Comparison of ENCODE assay signal across 23 cellular contexts in the genomic region with DNA sequence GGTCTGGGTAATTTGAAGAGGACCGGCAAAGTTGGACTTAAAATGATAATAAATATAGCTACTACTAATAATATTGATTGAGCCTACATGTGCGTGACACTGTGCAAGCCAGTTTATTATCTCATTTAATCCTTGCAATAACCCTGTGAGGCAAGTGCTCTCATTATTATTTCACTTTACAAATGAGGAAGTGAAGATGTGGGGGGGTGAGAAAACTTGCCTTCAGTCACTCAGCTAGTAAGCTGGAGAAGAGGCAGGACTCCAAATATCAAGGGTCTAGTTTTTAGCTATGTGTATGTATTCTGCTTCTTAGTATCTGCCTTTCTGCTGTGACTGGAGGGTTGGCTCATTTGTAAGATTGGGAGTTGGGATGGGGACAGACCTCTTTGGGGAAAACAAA. TPM values are rescaled to one million over a fixed set of nuclear protein-coding genes. Genes with fewer than 3 reads are reported as not detected.
"Had no signal": no experiment of that assay in that cellular context is flagged by ENCODE, and none has a peak within 500 bp of the region (broad histone marks: within the 10 kb centered on the region; RNA-seq: fewer than 3 reads in every experiment).

No MANE protein-coding gene starts in this region.

- H3K27ac Mint-ChIP-seq: activated CD4-positive, alpha-beta memory T cell treated with anti-CD3 and anti-CD28 coated beads, Interleukin-2, amount 10 ng/mL, durations not matched to agents 7 days and 5 days; activated CD4-positive, alpha-beta T cell treated with anti-CD3 and anti-CD28 coated beads for 36 hours; activated naive CD4-positive, alpha-beta T cell treated with anti-CD3 and anti-CD28 coated beads, Interleukin-2, amount 10 ng/mL, durations not matched to agents 7 days and 5 days; activated naive CD8-positive, alpha-beta T cell treated with anti-CD3 and anti-CD28 coated beads for 36 hours; activated T-cell treated with anti-CD3 and anti-CD28 coated beads, Interleukin-2, amount 50 U/mL, for 72 hours; activated T-helper 2 cell treated with anti-CD3 and anti-CD28 coated beads, Interferon-gamma antibody, Interleukin-2, Interleukin-4, amounts not matched to agents 10 μg/mL and 5 μg/mL and 100 μg/mL, durations not matched to agents 14 hours and 24 hours and 36 hours had no signal

- H3K27ac ChIP-seq: brain microvascular endothelial cell, cardiac muscle cell, WERI-Rb-1 had no signal

- H3K36me3 ChIP-seq: brain microvascular endothelial cell, cardiac muscle cell, WERI-Rb-1 had no signal

- H3K4me1 Mint-ChIP-seq: activated CD4-positive, alpha-beta memory T cell treated with anti-CD3 and anti-CD28 coated beads, Interleukin-2, amount 10 ng/mL, durations not matched to agents 7 days and 5 days; activated CD4-positive, alpha-beta T cell treated with anti-CD3 and anti-CD28 coated beads for 36 hours; activated naive CD4-positive, alpha-beta T cell treated with anti-CD3 and anti-CD28 coated beads, Interleukin-2, amount 10 ng/mL, durations not matched to agents 7 days and 5 days; activated naive CD8-positive, alpha-beta T cell treated with anti-CD3 and anti-CD28 coated beads for 36 hours had no signal

- DNase-seq: activated CD4-positive, alpha-beta memory T cell treated with anti-CD3 and anti-CD28 coated beads, Interleukin-2, amount 10 ng/mL, durations not matched to agents 7 days and 5 days; activated CD4-positive, alpha-beta T cell treated with anti-CD3 and anti-CD28 coated beads for 36 hours; activated CD4-positive, alpha-beta T cell treated with anti-CD3 and anti-CD28 coated beads, Interleukin-2, amount 50 U/mL, for 1 hour; activated gamma-delta T cell treated with Interleukin-2 at 50 U/mL for 16 hours; activated naive CD4-positive, alpha-beta T cell treated with anti-CD3 and anti-CD28 coated beads, Interleukin-2, amount 10 ng/mL, durations not matched to agents 7 days and 5 days; activated naive CD8-positive, alpha-beta T cell treated with anti-CD3 and anti-CD28 coated beads for 36 hours; activated T-cell treated with anti-CD3 and anti-CD28 coated beads for 4 hours; activated T-cell treated with anti-CD3 and anti-CD28 coated beads, Interleukin-2, amount 50 U/mL, for 72 hours; brain microvascular endothelial cell; MM.1S; NCI-H1105 treated with DMSO at 0.1 percent for 48 hours; NCI-H1436 treated with DMSO at 0.1 percent for 48 hours; NCI-H187; NCI-H2081; NCI-H510A treated with DMSO at 0.1 percent for 48 hours; NK-92 treated with Interleukin-12 subunit alpha and Interleukin-12 subunit beta, amount 100 ng/mL, for 24 hours; SIG-M5; T-helper 1 cell; WERI-Rb-1 had no signal

- H3K9me3 Mint-ChIP-seq: activated CD4-positive, alpha-beta memory T cell treated with anti-CD3 and anti-CD28 coated beads, Interleukin-2, amount 10 ng/mL, durations not matched to agents 7 days and 5 days; activated naive CD4-positive, alpha-beta T cell treated with anti-CD3 and anti-CD28 coated beads, Interleukin-2, amount 10 ng/mL, durations not matched to agents 7 days and 5 days; activated naive CD8-positive, alpha-beta T cell treated with anti-CD3 and anti-CD28 coated beads for 36 hours; activated T-helper 2 cell treated with anti-CD3 and anti-CD28 coated beads, Interferon-gamma antibody, Interleukin-2, Interleukin-4, amounts not matched to agents 10 μg/mL and 5 μg/mL and 100 μg/mL, durations not matched to agents 14 hours and 24 hours and 36 hours had no signal

- H3K4me3 ChIP-seq: cardiac muscle cell had no signal

- H3K27me3 ChIP-seq: brain microvascular endothelial cell, cardiac muscle cell had no signal

- H3K27me3 Mint-ChIP-seq: activated CD4-positive, alpha-beta memory T cell treated with anti-CD3 and anti-CD28 coated beads, Interleukin-2, amount 10 ng/mL, durations not matched to agents 7 days and 5 days; activated naive CD4-positive, alpha-beta T cell treated with anti-CD3 and anti-CD28 coated beads, Interleukin-2, amount 10 ng/mL, durations not matched to agents 7 days and 5 days; activated naive CD8-positive, alpha-beta T cell treated with anti-CD3 and anti-CD28 coated beads for 36 hours had no signal

- ATAC-seq: activated CD4-positive, alpha-beta T cell treated with anti-CD3 and anti-CD28 coated beads for 36 hours; activated T-cell treated with anti-CD3 and anti-CD28 coated beads, Interleukin-2, amount 50 U/mL, for 72 hours had no signal

- H3K4me3 Mint-ChIP-seq: activated CD4-positive, alpha-beta memory T cell treated with anti-CD3 and anti-CD28 coated beads, Interleukin-2, amount 10 ng/mL, durations not matched to agents 7 days and 5 days; activated CD4-positive, alpha-beta T cell treated with anti-CD3 and anti-CD28 coated beads for 36 hours; activated naive CD4-positive, alpha-beta T cell treated with anti-CD3 and anti-CD28 coated beads, Interleukin-2, amount 10 ng/mL, durations not matched to agents 7 days and 5 days; activated naive CD8-positive, alpha-beta T cell treated with anti-CD3 and anti-CD28 coated beads for 36 hours; activated T-cell treated with anti-CD3 and anti-CD28 coated beads, Interleukin-2, amount 50 U/mL, for 72 hours had no signal

RNA-seq across cellular contexts. Expression of a gene that starts 39.2 kb away (rescaled TPM):
- total RNA-seq: activated CD4-positive, alpha-beta memory T cell treated with anti-CD3 and anti-CD28 coated beads, Interleukin-2, amount 10 ng/mL, durations not matched to agents 7 days and 5 days; activated CD4-positive, alpha-beta T cell treated with anti-CD3 and anti-CD28 coated beads for 36 hours; activated CD8-positive, alpha-beta memory T cell treated with anti-CD3 and anti-CD28 coated beads for 36 hours; activated naive CD8-positive, alpha-beta T cell treated with anti-CD3 and anti-CD28 coated beads for 36 hours; activated T-cell treated with anti-CD3 and anti-CD28 coated beads, Interleukin-2, amount 50 U/mL, for 72 hours; activated T-helper 2 cell treated with anti-CD3 and anti-CD28 coated beads, Interferon-gamma antibody, Interleukin-2, Interleukin-4, amounts not matched to agents 10 μg/mL and 5 μg/mL and 100 μg/mL, durations not matched to agents 14 hours and 24 hours and 36 hours; T-helper 2 cell treated with Interferon-gamma antibody and Interleukin-4, amounts not matched to agents 100 ng/mL and 5 ng/mL, for 36 hours had no signal
